Comparison of ENCODE assay signal across 8 cellular contexts in genomic region chr6:33324139-33324538, GRCh38. TPM values are rescaled to one million over a fixed set of nuclear protein-coding genes. Genes with fewer than 3 reads are reported as not detected.
DNase-seq lines count a peak whose midpoint lies in the region; ATAC-seq and TF ChIP-seq lines count a peak whose summit lies in the region.

No MANE protein-coding gene starts in this region.

- peaks cover 56% of the 10 kb centered on the region for H3K4me1 ChIP-seq in DOHH2 (ENCODE audit: control insufficient read depth, low read length)
- H3K4me1 ChIP-seq in MM.1S (ENCODE audit: low read length), result peaks cover 20% of the 10 kb centered on the region

- H3K9me2 ChIP-seq in DOHH2 (replicated peaks; ENCODE audit: control insufficient read depth, low read length) (no peaks in the 10 kb centered on the region), MM.1S (replicated peaks; ENCODE audit: insufficient read depth, low read length) (no peaks in the 10 kb centered on the region)

- H3F3A ChIP-seq in DOHH2 (ENCODE audit: control insufficient read depth, insufficient read depth) (peaks cover 22% of the 10 kb centered on the region), MM.1S (ENCODE audit: insufficient read depth, low read length) (peaks cover 19% of the 10 kb centered on the region)

- no peaks in the 10 kb centered on the region for H3K27me3 ChIP-seq in DOHH2 (ENCODE audit: control insufficient read depth, low read length)
- H3K27me3 ChIP-seq in MM.1S (replicated peaks; ENCODE audit: insufficient read depth, low read length), result no peaks in the 10 kb centered on the region

- H3K9me3 Mint-ChIP-seq in dendritic cell treated with granulocyte-macrophage colony-stimulating factor and Interleukin-4, amounts not matched to agents 40 ng/mL and 50 ng/mL, for 4 days, result no peaks in the 10 kb centered on the region
- no peaks in the 10 kb centered on the region for H3K9me3 Mint-ChIP-seq in osteocyte (ENCODE audit: unreplicated experiment)

- DNase-seq in MM.1S (no peak), osteocyte (ENCODE audit: extremely low spot score, unreplicated experiment) (no peak), OCI-M2 (lab: John Stamatoyannopoulos, UW; ENCODE audit: unreplicated experiment) (no peak), cerebellar cortex (ENCODE audit: low spot score) (no peak), T-helper 9 cell (no peak)

- H3K36me3 Mint-ChIP-seq in dendritic cell treated with granulocyte-macrophage colony-stimulating factor and Interleukin-4, amounts not matched to agents 40 ng/mL and 50 ng/mL, for 4 days (ENCODE audit: low read depth), result peaks cover 37% of the 10 kb centered on the region
- peaks cover 10% of the 10 kb centered on the region for H3K36me3 Mint-ChIP-seq in osteocyte (ENCODE audit: unreplicated experiment)

- H3K9me3 ChIP-seq in DOHH2 (ENCODE audit: control insufficient read depth, insufficient read depth, low read length), result no peaks in the 10 kb centered on the region
- H3K9me3 ChIP-seq in MM.1S (replicated peaks; ENCODE audit: insufficient read depth, low read length), result no peaks in the 10 kb centered on the region

- peaks cover 54% of the 10 kb centered on the region for H3K4me1 Mint-ChIP-seq in dendritic cell treated with granulocyte-macrophage colony-stimulating factor and Interleukin-4, amounts not matched to agents 40 ng/mL and 50 ng/mL, for 4 days (ENCODE audit: low read depth)
- H3K4me1 Mint-ChIP-seq in osteocyte (ENCODE audit: unreplicated experiment), result peaks cover 35% of the 10 kb centered on the region

- peak overlapping the region; percentile 90 for H3K4me2 ChIP-seq in DOHH2 (ENCODE audit: low read length)
- peak overlapping the region; percentile 97 for H3K4me2 ChIP-seq in MM.1S (ENCODE audit: low read depth, low read length)

- H3K4me3 ChIP-seq in DOHH2 (ENCODE audit: low read length) (peak overlapping the region; percentile 85), MM.1S (ENCODE audit: low read length) (peak overlapping the region; percentile 97)

- peak overlapping the region; percentile 99 for H3K4me3 Mint-ChIP-seq in dendritic cell treated with granulocyte-macrophage colony-stimulating factor and Interleukin-4, amounts not matched to agents 40 ng/mL and 50 ng/mL, for 4 days
- H3K4me3 Mint-ChIP-seq in osteocyte (ENCODE audit: unreplicated experiment), result peak overlapping the region; percentile 97

- H2AFZ ChIP-seq in MM.1S (ENCODE audit: low read length), result peak overlapping the region; percentile 80

- peak overlapping the region; percentile 100 for H3K27ac Mint-ChIP-seq in dendritic cell treated with granulocyte-macrophage colony-stimulating factor and Interleukin-4, amounts not matched to agents 40 ng/mL and 50 ng/mL, for 4 days
- no peak overlapping the region for H3K27ac Mint-ChIP-seq in osteocyte (ENCODE audit: unreplicated experiment)

- H4K20me1 ChIP-seq in DOHH2 (ENCODE audit: control insufficient read depth, insufficient read depth, low read depth, low read length) (0 out of 2 replicates have a peak, but pooled peaks cover 7% of the 10 kb centered on the region), MM.1S (ENCODE audit: insufficient read depth, low read length) (no peaks in the 10 kb centered on the region)

- TF ChIP-seq CTCF in DOHH2 (IDR thresholded peaks at IDR 0.05; ENCODE audit: low read depth, low read length, poor library complexity, severe bottlenecking) (no peak), MM.1S (IDR thresholded peaks at IDR 0.05; ENCODE audit: low read length) (no peak), osteocyte (IDR thresholded peaks at IDR 0.05) (no peak)

- intact Hi-C loops in dendritic cell treated with granulocyte-macrophage colony-stimulating factor and Interleukin-4, amounts not matched to agents 40 ng/mL and 50 ng/mL, for 4 days (cut with micrococcal nuclease), result no loop called here

- H3K79me2 ChIP-seq in DOHH2 (ENCODE audit: control insufficient read depth, low read length), result peaks cover 40% of the 10 kb centered on the region
- H3K79me2 ChIP-seq in MM.1S (ENCODE audit: low read length), result peaks cover 37% of the 10 kb centered on the region

- H3K36me3 ChIP-seq in DOHH2 (ENCODE audit: control insufficient read depth, low read length) (peaks cover 41% of the 10 kb centered on the region), MM.1S (replicated peaks; ENCODE audit: insufficient read depth, low read length) (peaks cover 9% of the 10 kb centered on the region)

- H3K9ac ChIP-seq in MM.1S (ENCODE audit: low read length), result peak overlapping the region; percentile 95

- no peaks in the 10 kb centered on the region for H3K27me3 Mint-ChIP-seq in dendritic cell treated with granulocyte-macrophage colony-stimulating factor and Interleukin-4, amounts not matched to agents 40 ng/mL and 50 ng/mL, for 4 days
- H3K27me3 Mint-ChIP-seq in osteocyte (ENCODE audit: unreplicated experiment), result no peaks in the 10 kb centered on the region

- H3K27ac ChIP-seq in DOHH2 (ENCODE audit: low read depth, low read length) (peak overlapping the region; percentile 93), MM.1S (ENCODE audit: low read length) (peak overlapping the region; percentile 78)

- ATAC-seq in HG03139 (IDR thresholded peaks at IDR 0.05; ENCODE audit: unreplicated experiment), result no peak

RNA-seq across cellular contexts. Expression of gene DAXX, which starts 1.4 kb away (rescaled TPM):
- 30.1 and 30.4 TPM in 2 replicates for total RNA-seq in osteocyte

RNA-seq across cellular contexts. Expression of gene ZBTB22, which starts 6.6 kb away (rescaled TPM):
- 29.3 and 30.6 TPM in 2 replicates for total RNA-seq in osteocyte

RNA-seq across cellular contexts. Expression of gene TAPBP, which starts 10.3 kb away (rescaled TPM):
- total RNA-seq in osteocyte, result 117 and 130 TPM in 2 replicates

RNA-seq across cellular contexts. Expression of gene RGL2, which starts 25.4 kb away (rescaled TPM):
- 72.4 and 77.6 TPM in 2 replicates for total RNA-seq in osteocyte

RNA-seq across cellular contexts. Expression of gene PFDN6, which starts 34.7 kb away (rescaled TPM):
- 29.7 and 30.3 TPM in 2 replicates for total RNA-seq in osteocyte
